8 cellular contexts compared by ENCODE assay signal in genomic region chr19:42219812-42220750, GRCh38. TPM values are rescaled to one million over a fixed set of nuclear protein-coding genes. Genes with fewer than 3 reads are reported as not detected.
DNase-seq lines count a peak whose midpoint lies in the region; ATAC-seq and TF ChIP-seq lines count a peak whose summit lies in the region.

Gene ZNF526 (plus strand): TSS chr19:42220312. CDS start chr19:42224404, 4,092 bp downstream.

- H3K27me3 ChIP-seq in BJ (ENCODE audit: control insufficient read depth, insufficient read depth, low read length), result no peaks in the 10 kb centered on the region

- peak within 1 kb of the TSS; percentile 72 for H3K4me3 ChIP-seq in BJ (ENCODE audit: low read depth, low read length)

- POLR2A ChIA-PET in BJ (lab: Charles Lee), result no interaction called here

- H3K36me3 ChIP-seq in BJ (ENCODE audit: control insufficient read depth, insufficient read depth, low read length), result peaks cover 11% of the 10 kb centered on the region

- ATAC-seq in GM19324 (IDR thresholded peaks at IDR 0.05; ENCODE audit: low FRiP score, unreplicated experiment) (peak; percentile 71), HG03460 (IDR thresholded peaks at IDR 0.05; ENCODE audit: unreplicated experiment) (peak; percentile 74)

- no peak for TF ChIP-seq CTCF in BJ (IDR thresholded peaks at IDR 0.05; ENCODE audit: insufficient read depth, low read depth, low read length)

- DNase-seq in BJ (ENCODE audit: low read depth) (peak; percentile 83), NCI-H526 (lab: John Stamatoyannopoulos, UW) (peak; percentile 96 to 99), kidney tubule cell (ENCODE audit: low spot score) (peak; percentile 97)
- peak; percentile 95 to 96 for DNase-seq in activated CD4-positive, alpha-beta T cell treated with anti-CD3 and anti-CD28 coated beads for 4 hours
- peak; percentile 88 to 94 for DNase-seq in stimulated activated CD4-positive, alpha-beta T cell treated with anti-CD3 and anti-CD28 coated beads, Interleukin-1b, Interleukin-23, amount 100 ng/mL, for 1 hour (ENCODE audit: low read depth in 2 of 2)

- CTCF ChIA-PET in BJ (lab: Yijun Ruan, JAX), result interaction anchor here (1.1 to 1.5 kb wide), 3 partner anchors 19 to 87 kb away, joined by 3 to 5 read pairs (median 4); no protein-coding TSS in a partner anchor

- H3K27ac ChIP-seq in cingulate gyrus (ENCODE audit: low read depth, low read length), result peak within 1 kb of the TSS; percentile 76

RNA-seq across cellular contexts. Expression of gene ZNF526, which starts in this region (rescaled TPM):
- 4.8 and 5.9 TPM in 2 replicates for polyA plus RNA-seq in BJ (2011; rRNA removed)
- polyA minus RNA-seq in BJ (2011; rRNA and poly(A)+ RNA removed), result 9.8 and 14.0 TPM in 2 replicates

Comparison
In these comparisons a context has a peak if more than half of its experiments do, and no peak if none do; other contexts are left out.
1. Peak in every context shown above with its lines: DNase-seq, ATAC-seq, H3K4me3 ChIP-seq and H3K27ac ChIP-seq.